ENCODE assay signal across 19 cellular contexts in genomic region chr7:17098515-17098914, GRCh38.
"Had no signal": no experiment of that assay in that cellular context is flagged by ENCODE, and none has a peak within 500 bp of the region (broad histone marks: within the 10 kb centered on the region; RNA-seq: fewer than 3 reads in every experiment).

No MANE protein-coding gene starts in this region.

- H3K9me3 ChIP-seq: ascending aorta had no signal

- H3K27me3 ChIP-seq: ascending aorta had no signal

- H3K4me1 ChIP-seq: ascending aorta had no signal

- H3K4me3 ChIP-seq: ascending aorta, smooth muscle cell had no signal

- H3K4me2 ChIP-seq: smooth muscle cell had no signal

- H3K27ac ChIP-seq: ascending aorta had no signal

- H3K36me3 ChIP-seq: ascending aorta had no signal

- DNase-seq: activated B cell treated with CpG ODN at 0.5 μM for 24 hours; activated CD4-positive, alpha-beta T cell treated with anti-CD3 and anti-CD28 coated beads, Interleukin-2, amount 50 U/mL, for 1 hour; activated naive CD4-positive, alpha-beta T cell treated with anti-CD3 and anti-CD28 coated beads for 36 hours; activated naive CD8-positive, alpha-beta T cell treated with anti-CD3 and anti-CD28 coated beads, Interleukin-2, amount 50 U/mL, for 24 hours; activated T-cell treated with anti-CD3 and anti-CD28 coated beads for 4 hours; dermis blood vessel endothelial cell; endodermal cell; erythroblast; left ventricle myocardium superior; nephron progenitor cell; occipital lobe; right cardiac atrium; stimulated activated CD4-positive, alpha-beta T cell treated with anti-CD3 and anti-CD28 coated beads, Interleukin-4, amount 100 ng/mL, for 4 hours; stimulated activated CD8-positive, alpha-beta memory T cell treated with anti-CD3 and anti-CD28 coated beads, Interleukin-4, amount 100 ng/mL, for 48 hours; stimulated activated naive CD8-positive, alpha-beta T cell treated with anti-CD3 and anti-CD28 coated beads, Interleukin-15, Interleukin-2, amounts not matched to agents 100 U/mL and 50 U/mL, for 24 hours had no signal

- FAIRE-seq: islet of Langerhans, urothelium cell line had no signal

- ATAC-seq: activated naive CD8-positive, alpha-beta T cell treated with anti-CD3 and anti-CD28 coated beads, Interleukin-2, amount 50 U/mL, for 24 hours; left ventricle myocardium superior; right cardiac atrium; stimulated activated naive CD8-positive, alpha-beta T cell treated with anti-CD3 and anti-CD28 coated beads, Interleukin-15, Interleukin-2, amounts not matched to agents 100 U/mL and 50 U/mL, for 24 hours had no signal
